ENCODE assay signal across 2 cellular contexts in the genomic region with DNA sequence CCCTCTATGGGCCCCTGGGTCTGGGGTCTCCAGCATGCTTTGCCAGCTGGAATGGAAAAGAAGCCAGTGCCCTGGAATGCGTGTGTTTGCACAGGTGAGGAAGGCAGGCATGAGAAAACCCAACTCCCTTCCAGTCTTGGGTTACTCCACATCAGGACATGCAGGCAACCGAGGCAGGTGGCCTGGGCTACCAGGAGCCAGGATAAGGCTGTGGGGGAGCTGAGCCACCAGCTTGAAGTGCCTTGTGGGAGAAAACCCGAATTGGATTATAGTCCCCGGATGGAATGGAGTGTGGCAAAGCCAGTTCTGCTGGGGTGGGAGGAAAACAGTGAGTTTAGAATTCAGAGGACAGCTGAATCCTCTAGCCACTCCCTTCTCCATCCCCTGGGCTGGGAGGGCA.
TF ChIP-seq lines count a peak whose summit lies in the region.

No MANE protein-coding gene starts in this region.

TF ChIP-seq in HCT116, 20 proteins besides CTCF, POLR2A, EP300 and RAD21:
- TF ChIP-seq SRF (IDR thresholded peaks at IDR 0.05; ENCODE audit: low read depth) (no peak), CBX3 (IDR thresholded peaks at IDR 0.05; ENCODE audit: low read depth) (peak; percentile 70; the same call in 1 of the 2 replicates), FOSL1 (IDR thresholded peaks at IDR 0.05; ENCODE audit: low read depth) (no peak), MAX (IDR thresholded peaks at IDR 0.05) (no peak; the same call in 1 of the 2 replicates), ATF3 (IDR thresholded peaks at IDR 0.05) (no peak), EGR1 (IDR thresholded peaks at IDR 0.05; ENCODE audit: low read depth) (no peak), POLR2AphosphoS5 (IDR thresholded peaks at IDR 0.05; ENCODE audit: low read depth, low read length) (no peak), SP1 (IDR thresholded peaks at IDR 0.05; ENCODE audit: low read depth) (peak; percentile 99), ZNF274 (IDR thresholded peaks at IDR 0.05; ENCODE audit: low read depth, low read length) (no peak), JUND (IDR thresholded peaks at IDR 0.05) (no peak; the same call in 1 of the 2 replicates), EZH2phosphoT487 (IDR thresholded peaks at IDR 0.05; ENCODE audit: borderline replicate concordance) (no peak), EZH2 (IDR thresholded peaks at IDR 0.05) (no peak), TCF7L2 (IDR thresholded peaks at IDR 0.05; ENCODE audit: borderline replicate concordance, extremely low read depth, insufficient read depth, insufficient read length) (peak; percentile 41), YY1 (IDR thresholded peaks at IDR 0.05; ENCODE audit: extremely low read depth, insufficient replicate concordance, low read depth, low read length) (peak; percentile 79), ELF1 (IDR thresholded peaks at IDR 0.05; ENCODE audit: borderline replicate concordance, low read depth) (no peak), ZFX (IDR thresholded peaks at IDR 0.05) (no peak), SIN3A (IDR thresholded peaks at IDR 0.05; ENCODE audit: low read depth) (no peak), ZBTB33 (IDR thresholded peaks at IDR 0.05; ENCODE audit: extremely low read depth, insufficient replicate concordance, low read length) (no peak), CEBPB (IDR thresholded peaks at IDR 0.05; ENCODE audit: low read depth) (no peak)
- TF ChIP-seq, protein P1, sequence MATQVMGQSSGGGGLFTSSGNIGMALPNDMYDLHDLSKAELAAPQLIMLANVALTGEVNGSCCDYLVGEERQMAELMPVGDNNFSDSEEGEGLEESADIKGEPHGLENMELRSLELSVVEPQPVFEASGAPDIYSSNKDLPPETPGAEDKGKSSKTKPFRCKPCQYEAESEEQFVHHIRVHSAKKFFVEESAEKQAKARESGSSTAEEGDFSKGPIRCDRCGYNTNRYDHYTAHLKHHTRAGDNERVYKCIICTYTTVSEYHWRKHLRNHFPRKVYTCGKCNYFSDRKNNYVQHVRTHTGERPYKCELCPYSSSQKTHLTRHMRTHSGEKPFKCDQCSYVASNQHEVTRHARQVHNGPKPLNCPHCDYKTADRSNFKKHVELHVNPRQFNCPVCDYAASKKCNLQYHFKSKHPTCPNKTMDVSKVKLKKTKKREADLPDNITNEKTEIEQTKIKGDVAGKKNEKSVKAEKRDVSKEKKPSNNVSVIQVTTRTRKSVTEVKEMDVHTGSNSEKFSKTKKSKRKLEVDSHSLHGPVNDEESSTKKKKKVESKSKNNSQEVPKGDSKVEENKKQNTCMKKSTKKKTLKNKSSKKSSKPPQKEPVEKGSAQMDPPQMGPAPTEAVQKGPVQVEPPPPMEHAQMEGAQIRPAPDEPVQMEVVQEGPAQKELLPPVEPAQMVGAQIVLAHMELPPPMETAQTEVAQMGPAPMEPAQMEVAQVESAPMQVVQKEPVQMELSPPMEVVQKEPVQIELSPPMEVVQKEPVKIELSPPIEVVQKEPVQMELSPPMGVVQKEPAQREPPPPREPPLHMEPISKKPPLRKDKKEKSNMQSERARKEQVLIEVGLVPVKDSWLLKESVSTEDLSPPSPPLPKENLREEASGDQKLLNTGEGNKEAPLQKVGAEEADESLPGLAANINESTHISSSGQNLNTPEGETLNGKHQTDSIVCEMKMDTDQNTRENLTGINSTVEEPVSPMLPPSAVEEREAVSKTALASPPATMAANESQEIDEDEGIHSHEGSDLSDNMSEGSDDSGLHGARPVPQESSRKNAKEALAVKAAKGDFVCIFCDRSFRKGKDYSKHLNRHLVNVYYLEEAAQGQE (IDR thresholded peaks at IDR 0.05; ENCODE audit: low read depth) = no peak
TF ChIP-seq in HCT116: peak in this region for 4.

TF ChIP-seq in GM12878, 131 proteins besides CTCF, POLR2A, EP300 and RAD21:
- TF ChIP-seq RUNX3 (IDR thresholded peaks at IDR 0.05; ENCODE audit: low read length) = peak; percentile 67
- peak; percentile 90 for TF ChIP-seq SP1 (IDR thresholded peaks at IDR 0.05; ENCODE audit: low read depth, low read length)
- 0 out of 2 replicates have a peak, but pooled peaks have one; percentile 14 for TF ChIP-seq TCF12 (IDR thresholded peaks at IDR 0.05; ENCODE audit: low read depth, low read length)
- no peak for TF ChIP-seq E2F8 (IDR thresholded peaks at IDR 0.05; ENCODE audit: low read depth, partially characterized antibody)
- TF ChIP-seq SUZ12 (IDR thresholded peaks at IDR 0.05; ENCODE audit: unreplicated experiment) = no peak
- TF ChIP-seq NR2F1 (conservative IDR thresholded peaks at IDR 0.05) = no peak
- peak; percentile 17 for TF ChIP-seq E4F1 (IDR thresholded peaks at IDR 0.05; ENCODE audit: borderline replicate concordance, partially characterized antibody)
- TF ChIP-seq EGR1 (IDR thresholded peaks at IDR 0.05; ENCODE audit: borderline replicate concordance in 1 of 2, low read depth in 2 of 2, low read length in 2 of 2) = peak in 1 of 2 experiments; percentile 21; a peak in 1 of 3 replicates
- TF ChIP-seq, protein P2, sequence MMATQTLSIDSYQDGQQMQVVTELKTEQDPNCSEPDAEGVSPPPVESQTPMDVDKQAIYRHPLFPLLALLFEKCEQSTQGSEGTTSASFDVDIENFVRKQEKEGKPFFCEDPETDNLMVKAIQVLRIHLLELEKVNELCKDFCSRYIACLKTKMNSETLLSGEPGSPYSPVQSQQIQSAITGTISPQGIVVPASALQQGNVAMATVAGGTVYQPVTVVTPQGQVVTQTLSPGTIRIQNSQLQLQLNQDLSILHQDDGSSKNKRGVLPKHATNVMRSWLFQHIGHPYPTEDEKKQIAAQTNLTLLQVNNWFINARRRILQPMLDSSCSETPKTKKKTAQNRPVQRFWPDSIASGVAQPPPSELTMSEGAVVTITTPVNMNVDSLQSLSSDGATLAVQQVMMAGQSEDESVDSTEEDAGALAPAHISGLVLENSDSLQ (IDR thresholded peaks at IDR 0.05) = peak; percentile 27; the same call in 1 of the 2 replicates
- TF ChIP-seq BACH1 (IDR thresholded peaks at IDR 0.05; ENCODE audit: borderline replicate concordance) = no peak
- peak; percentile 70 for TF ChIP-seq YY1 (IDR thresholded peaks at IDR 0.05; ENCODE audit: low read depth, low read length)
